Comparison of ENCODE assay signal across 19 cellular contexts in the genomic region with DNA sequence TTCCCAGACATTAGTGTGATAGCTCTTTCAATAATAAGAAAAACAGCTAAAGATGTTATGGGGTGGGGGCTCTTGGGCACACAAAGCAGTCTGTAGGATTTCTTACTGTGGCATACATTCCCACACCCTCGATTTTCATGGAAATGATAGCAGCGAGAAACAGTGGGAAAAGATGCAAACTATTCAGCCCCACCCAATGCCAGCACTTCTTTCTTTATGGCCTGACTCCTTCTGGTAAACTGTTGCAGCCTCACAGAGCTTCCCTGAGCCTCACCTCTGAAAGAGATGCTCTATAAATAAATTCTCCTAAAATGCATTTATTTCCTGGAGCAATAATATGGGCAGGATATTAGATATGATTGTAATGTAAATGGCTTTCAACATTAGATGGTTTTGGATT. TPM values are rescaled to one million over a fixed set of nuclear protein-coding genes. Genes with fewer than 3 reads are reported as not detected.
DNase-seq lines count a peak whose midpoint lies in the region; ATAC-seq, FAIRE-seq and TF ChIP-seq lines count a peak whose summit lies in the region.
"Had no signal": no experiment of that assay in that cellular context is flagged by ENCODE, and none has a peak within 500 bp of the region (broad histone marks: within the 10 kb centered on the region; RNA-seq: fewer than 3 reads in every experiment).

No MANE protein-coding gene starts in this region.

- H3K4me1 ChIP-seq in HepG2 (ENCODE audit: insufficient read depth, low read length), result no peaks in the 10 kb centered on the region
- H3K4me1 ChIP-seq: lower lobe of right lung, stomach had no signal

- intact Hi-C loops in HepG2 (cut with micrococcal nuclease; ENCODE audit: unreplicated experiment), result no loop called here

- H3K79me2 ChIP-seq in HepG2 (ENCODE audit: insufficient read depth, low read length), result no peaks in the 10 kb centered on the region

- no peak for TF ChIP-seq EP300 in HepG2 (IDR thresholded peaks at IDR 0.05; ENCODE audit: low read depth in 2 of 2, low read length in 2 of 2)
- TF ChIP-seq EP300 in HepG2 (CRISPR knock-in tag; IDR thresholded peaks at IDR 0.05; ENCODE audit: borderline replicate concordance), result no peak

- peak overlapping the region; percentile 88 for H3K27ac ChIP-seq in temporal lobe (ENCODE audit: low read depth, low read length)
- H3K27ac ChIP-seq in HepG2 (ENCODE audit: extremely low read length, insufficient read depth, low read length), result no peak overlapping the region
- H3K27ac ChIP-seq: cardiac muscle cell, lower lobe of right lung, right atrium auricular region, SJCRH30, stomach had no signal

- TF ChIP-seq RAD21 in HepG2 (CRISPR knock-in tag; IDR thresholded peaks at IDR 0.05), result no peak

- CTCF ChIA-PET in HepG2 (lab: Yijun Ruan, JAX; ENCODE audit: low intra/inter-chr PET ratio, low total read pairs), result no interaction called here

- no peak for TF ChIP-seq CTCF in HepG2 (CRISPR knock-in tag; IDR thresholded peaks at IDR 0.05)

- H3K9ac ChIP-seq in HepG2 (ENCODE audit: insufficient read depth, low read depth, low read length), result no peak overlapping the region

- TF ChIP-seq POLR2A in HepG2 (IDR thresholded peaks at IDR 0.05; ENCODE audit: insufficient read depth in 1 of 2, low read depth in 2 of 2, low read length in 2 of 2), result no peak

- in situ Hi-C loops in HepG2 (cut with HindIII; ENCODE audit: extremely low pct_ligation_motif_present, low pct_unique_long_range_greater_than_20kb), result no loop called here

- no peak overlapping the region for H3K4me2 ChIP-seq in HepG2 (ENCODE audit: low read depth, low read length)

- FAIRE-seq in HepG2 (lab: Jason Lieb, UNC), result no peak

- ATAC-seq in HepG2 (no peak), HG02610 (IDR thresholded peaks at IDR 0.05; ENCODE audit: unreplicated experiment) (no peak)
- ATAC-seq: lower lobe of right lung, PC-3 had no signal

- no peak overlapping the region for H2AFZ ChIP-seq in HepG2 (ENCODE audit: low read length)

- peaks cover 0 to 3% of the 10 kb centered on the region in 2 experiments; a peak in 2 of 5 replicates for H3K27me3 ChIP-seq in HepG2 (ENCODE audit: control insufficient read depth in 1 of 2, insufficient read depth in 2 of 2, low read length in 2 of 2)
- H3K27me3 ChIP-seq: cardiac muscle cell, right atrium auricular region, SJCRH30, stomach had no signal

- no peaks in the 10 kb centered on the region for H3K9me3 ChIP-seq in HepG2 (ENCODE audit: low read length)
- H3K9me3 ChIP-seq: lower lobe of right lung, right atrium auricular region, SJCRH30, stomach had no signal

- BruUV-seq in HepG2 (replicated peaks; lab: Mats Ljungman, UMichigan), result no TSS peak

- no peaks in the 10 kb centered on the region for H4K20me1 ChIP-seq in HepG2 (ENCODE audit: insufficient read depth, low read length)

- 0% methylated on average over 2 of the region's 2 CpGs for WGBS in HepG2 (ENCODE audit: low lambda C conversion rate)

- POLR2A ChIA-PET in HepG2 (lab: Yijun Ruan, JAX), result no interaction called here

- no peaks in the 10 kb centered on the region for H3K36me3 ChIP-seq in HepG2 (replicated peaks in 1 of 2; ENCODE audit: control insufficient read depth in 1 of 2, insufficient read depth in 2 of 2, low read length in 2 of 2)
- H3K36me3 ChIP-seq: cardiac muscle cell, lower lobe of right lung, right atrium auricular region, SJCRH30, stomach had no signal

- no peak overlapping the region for H3K4me3 ChIP-seq in HepG2 (replicated peaks in 1 of 3; ENCODE audit: insufficient read depth in 1 of 3, low read depth in 2 of 3, low read length in 3 of 3)
- H3K4me3 ChIP-seq: cardiac muscle cell, lower lobe of right lung, SJCRH30 had no signal

- DNase-seq in NCI-H82 (lab: John Stamatoyannopoulos, UW) (peak; percentile 19), NCI-H82 treated with DMSO at 0.1 percent for 48 hours (lab: John Stamatoyannopoulos, UW; ENCODE audit: unreplicated experiment) (no peak), cerebellum (ENCODE audit: low spot score) (peak; percentile 56), inferior parietal cortex (ENCODE audit: extremely low spot score) (peak; percentile 59), HepG2 (ENCODE audit: low spot score) (no peak)
- no peak for DNase-seq in stimulated activated CD4-positive, alpha-beta T cell treated with anti-CD3 and anti-CD28 coated beads, Interleukin-12 subunit alpha, Interleukin-12 subunit beta, amount 100 ng/mL, for 4 hours
- DNase-seq: activated CD4-positive, CD25-positive, alpha-beta regulatory T cell; activated CD8-positive, alpha-beta memory T cell treated with anti-CD3 and anti-CD28 coated beads for 24 hours; lower lobe of right lung; NCI-H1417 treated with DMSO at 0.1 percent for 48 hours; NCI-H446; PC-3; SJCRH30; stomach; T-helper 2 cell had no signal

TF ChIP-seq in HepG2, 621 proteins besides CTCF, POLR2A, EP300 and RAD21:
- TF ChIP-seq ZNF562 (CRISPR knock-in tag; IDR thresholded peaks at IDR 0.05; ENCODE audit: borderline replicate concordance), result no peak
- TF ChIP-seq ZNF30 (CRISPR knock-in tag; IDR thresholded peaks at IDR 0.05), result no peak
- TF ChIP-seq ZNF3 (CRISPR knock-in tag; IDR thresholded peaks at IDR 0.05), result no peak
- TF ChIP-seq HDAC2 (CRISPR knock-in tag; IDR thresholded peaks at IDR 0.05), result no peak

RNA-seq across cellular contexts. Expression of a gene that starts 0.9 kb away (rescaled TPM):
- total RNA-seq in cerebellum, result 333 TPM
- total RNA-seq in temporal lobe, result 574 TPM
- total RNA-seq in HepG2 (2016; rRNA removed; fragmentation: Illumina TruSeq; extraction: Trizol), result 15.1 and 18.6 TPM in 2 replicates
- 1.2 TPM in 2 replicates for total RNA-seq in HepG2 (2016; cell fraction: cytosol; rRNA removed; fragmentation: Illumina TruSeq; extraction: Trizol; ENCODE audit: low read depth)
- 15.2 and 16.0 TPM in 2 replicates for total RNA-seq in HepG2 (2016; cell fraction: insoluble cytoplasmic fraction; rRNA removed; fragmentation: Illumina TruSeq; extraction: Trizol)
- total RNA-seq in HepG2 (2016; cell fraction: membrane; rRNA removed; fragmentation: Illumina TruSeq; extraction: Trizol), result 3.8 and 5.0 TPM in 2 replicates
- 27.3 and 28.2 TPM in 2 replicates for total RNA-seq in HepG2 (2016; cell fraction: nucleus; rRNA removed; fragmentation: Illumina TruSeq; extraction: Trizol)
- 1.6 and 2.7 TPM in 2 replicates for polyA plus RNA-seq in HepG2 (2011; rRNA removed)
- polyA plus RNA-seq in HepG2 (2011; cell fraction: cytosol; rRNA removed), result 1.6 and 1.7 TPM in 2 replicates
- 7.1 and 7.4 TPM in 2 replicates for polyA plus RNA-seq in HepG2 (2011; cell fraction: nucleus; rRNA removed)
- polyA plus RNA-seq in HepG2 (2012), result 6.0 and 6.3 TPM in 2 replicates
- 0.18 and 0.53 TPM in 2 replicates for polyA plus RNA-seq in HepG2 (2016; cell fraction: cytosol; fragmentation: Illumina TruSeq; extraction: Trizol; ENCODE audit: low read depth)
- polyA plus RNA-seq in HepG2 (2016; cell fraction: insoluble cytoplasmic fraction; fragmentation: Illumina TruSeq; extraction: Trizol; ENCODE audit: low read depth), result 5.7 and 5.9 TPM in 2 replicates
- polyA plus RNA-seq in HepG2 (2016; cell fraction: membrane; fragmentation: Illumina TruSeq; extraction: Trizol; ENCODE audit: low read depth), result 0.66 and 0.73 TPM in 2 replicates
- 10.5 and 11.2 TPM in 2 replicates for polyA plus RNA-seq in HepG2 (2016; cell fraction: nucleus; fragmentation: Illumina TruSeq; extraction: Trizol; ENCODE audit: insufficient read depth, low read depth)
- 0.05 and 14.9 TPM in 2 replicates for polyA minus RNA-seq in HepG2 (2011; rRNA and poly(A)+ RNA removed; ENCODE audit: low replicate concordance)
- polyA minus RNA-seq in HepG2 (2011; cell fraction: cytosol; rRNA and poly(A)+ RNA removed), result 5.3 and 8.7 TPM in 2 replicates
- 42.0 and 54.6 TPM in 2 replicates for polyA minus RNA-seq in HepG2 (2011; cell fraction: nucleus; rRNA and poly(A)+ RNA removed)

Comparison
In these comparisons a context has a peak if more than half of its experiments do, and no peak if none do; other contexts are left out.
1. DNase-seq: peak in NCI-H82 (single experiment), cerebellum (single experiment) and inferior parietal cortex (single experiment); none in NCI-H82 treated with DMSO at 0.1 percent for 48 hours (single experiment), HepG2 (single experiment) and stimulated activated CD4-positive, alpha-beta T cell treated with anti-CD3 and anti-CD28 coated beads, Interleukin-12 subunit alpha, Interleukin-12 subunit beta, amount 100 ng/mL, for 4 hours (single experiment).
2. RNA of a gene that starts 0.9 kb away (total RNA-seq): 574 TPM in temporal lobe (single experiment) and 333 TPM in cerebellum (single experiment); 1.2 to 28.2 TPM in HepG2; every median in the first group is over 10 times any median in the second.